1 cellular context compared by ENCODE assay signal in genomic region chr7:129218514-129219036, GRCh38.
TF ChIP-seq lines count a peak whose summit lies in the region.

No MANE protein-coding gene starts in this region.

TF ChIP-seq in K562, 482 proteins besides CTCF, POLR2A, EP300 and RAD21 (continued from another document and continues in another):
- TF ChIP-seq ARID3B (CRISPR knock-in tag; IDR thresholded peaks at IDR 0.05; ENCODE audit: borderline replicate concordance) (no peak), THRB (CRISPR knock-in tag; conservative IDR thresholded peaks at IDR 0.05) (no peak), ZBTB8A (IDR thresholded peaks at IDR 0.05; ENCODE audit: partially characterized antibody) (no peak), PKNOX1 (IDR thresholded peaks at IDR 0.05) (0 out of 2 replicates have a peak, but pooled peaks have one; percentile 14), SRSF1 (IDR thresholded peaks at IDR 0.05; ENCODE audit: low read depth, low read length) (no peak), ZNF318 (IDR thresholded peaks at IDR 0.05; ENCODE audit: borderline replicate concordance in 1 of 2, low read depth in 1 of 2) (no peak), CREM (IDR thresholded peaks at IDR 0.05; ENCODE audit: low read depth) (peak; percentile 40; the same call in 1 of the 2 replicates), NFIX (CRISPR knock-in tag; IDR thresholded peaks at IDR 0.05; ENCODE audit: low read depth) (no peak), BCOR (IDR thresholded peaks at IDR 0.05) (no peak), CTCFL (IDR thresholded peaks at IDR 0.05; ENCODE audit: borderline replicate concordance, insufficient read depth, low read depth, low read length, poor library complexity, severe bottlenecking) (no peak), BRF2 (IDR thresholded peaks at IDR 0.05; ENCODE audit: borderline replicate concordance, insufficient read depth, insufficient read length) (no peak), NFRKB (IDR thresholded peaks at IDR 0.05; ENCODE audit: low read depth) (no peak), ZNF398 (CRISPR knock-in tag; IDR thresholded peaks at IDR 0.05) (no peak), MTA3 (IDR thresholded peaks at IDR 0.05; ENCODE audit: borderline replicate concordance) (peak; percentile 27; the same call in 1 of the 2 replicates), MEF2D (tag; conservative IDR thresholded peaks at IDR 0.05; ENCODE audit: low read depth) (no peak), ZNF740 (CRISPR knock-in tag; IDR thresholded peaks at IDR 0.05) (0 out of 2 replicates have a peak, but pooled peaks have one; percentile 27), ZNF740 (tag; IDR thresholded peaks at IDR 0.05) (no peak), MYBL2 (IDR thresholded peaks at IDR 0.05; ENCODE audit: low read depth) (no peak), MYBL2 (CRISPR knock-in tag; IDR thresholded peaks at IDR 0.05; ENCODE audit: borderline replicate concordance) (no peak), YY1 (IDR thresholded peaks at IDR 0.05; ENCODE audit: borderline replicate concordance in 1 of 3, control insufficient read depth in 1 of 3, extremely low read depth in 1 of 3, insufficient read depth in 3 of 3, insufficient read length in 1 of 3, insufficient replicate concordance in 2 of 3, low read depth in 1 of 3, low read length in 2 of 3) (peak in 2 of 3 experiments; percentile 33), CBX8 (IDR thresholded peaks at IDR 0.05; ENCODE audit: borderline replicate concordance, extremely low read depth, low read depth, low read length, poor library complexity, severe bottlenecking) (no peak), ZNF589 (CRISPR knock-in tag; IDR thresholded peaks at IDR 0.05; ENCODE audit: low read depth) (no peak), XRCC5 (IDR thresholded peaks at IDR 0.05; ENCODE audit: low read depth, low read length) (peak; percentile 80), CHD4 (IDR thresholded peaks at IDR 0.05; ENCODE audit: insufficient read depth, insufficient replicate concordance, low read depth, low read length, poor library complexity, severe bottlenecking) (no peak), CBX3 (IDR thresholded peaks at IDR 0.05; ENCODE audit: borderline replicate concordance in 1 of 2, low read length in 2 of 2) (0 out of 3 replicates have a peak, but pooled peaks of 1 of the 2 experiments have one; percentile 30), PRMT5 (CRISPR knock-in tag; IDR thresholded peaks at IDR 0.05) (no peak), CC2D1A (IDR thresholded peaks at IDR 0.05) (peak; percentile 94), SUPT5H (IDR thresholded peaks at IDR 0.05) (no peak), ZKSCAN1 (IDR thresholded peaks at IDR 0.05; ENCODE audit: low read depth, low read length) (0 out of 2 replicates have a peak, but pooled peaks have one; percentile 28), GTF2F1 (IDR thresholded peaks at IDR 0.05; ENCODE audit: low read depth, low read length) (no peak), ZNF511 (CRISPR knock-in tag; IDR thresholded peaks at IDR 0.05) (peak; percentile 24; the same call in 1 of the 2 replicates), TEAD1 (CRISPR knock-in tag; IDR thresholded peaks at IDR 0.05) (peak in 1 of 2 experiments; percentile 81; a peak in 1 of 4 replicates), GTF2A2 (tag; IDR thresholded peaks at IDR 0.05) (no peak), ETV1 (tag; conservative IDR thresholded peaks at IDR 0.05; ENCODE audit: low read depth) (no peak), HNRNPK (IDR thresholded peaks at IDR 0.05; ENCODE audit: low read depth, low read length, poor library complexity, severe bottlenecking) (no peak)
